In genomic region chr14:32939254-32940065, GRCh38 we compare ENCODE assay signal across 8 cellular contexts. TPM values are rescaled to one million over a fixed set of nuclear protein-coding genes. Genes with fewer than 3 reads are reported as not detected.
A peak's percentile ranks its signal among the peaks of the same experiment; 100 is the strongest.
DNase-seq lines count a peak whose midpoint lies in the region; ATAC-seq and TF ChIP-seq lines count a peak whose summit lies in the region.

No MANE protein-coding gene starts in this region.

- CTCF ChIA-PET in WTC11 (lab: Charles Lee): interaction anchor here (0.8 kb wide), 1 partner anchor 853 kb away, joined by 5 read pairs; no protein-coding TSS in a partner anchor

- no peaks in the 10 kb centered on the region for H3K36me3 ChIP-seq in fibroblast of lung (ENCODE audit: control insufficient read depth, insufficient read depth, low read length)
- H3K36me3 ChIP-seq in muscle layer of colon (ENCODE audit: insufficient read depth, low read length): no peaks in the 10 kb centered on the region
- H3K36me3 ChIP-seq in transverse colon: no peaks in the 10 kb centered on the region

- 0 to 4% methylated on average over 13 to 75 of the region's 80 CpGs for WGBS in transverse colon (ENCODE audit: low coverage in 1 of 2), 2 donors

- no peaks in the 10 kb centered on the region for H3K9me3 Mint-ChIP-seq in activated CD4-positive, alpha-beta T cell treated with anti-CD3 and anti-CD28 coated beads, Interleukin-2, amount 10 ng/mL, durations not matched to agents 24 days and 14 days
- H3K9me3 Mint-ChIP-seq in WTC11: no peaks in the 10 kb centered on the region

- DNase-seq in activated CD4-positive, alpha-beta T cell treated with anti-CD3 and anti-CD28 coated beads, Interleukin-2, amount 10 ng/mL, durations not matched to agents 24 days and 14 days: peak; percentile 69
- no peak for DNase-seq in activated CD4-positive, alpha-beta T cell treated with anti-CD3 and anti-CD28 coated beads, Interleukin-2, amount 50 U/mL, for 1 hour
- peak; percentile 51 for DNase-seq in LHCN-M2 (ENCODE audit: low read depth)
- peak; percentile 77 for DNase-seq in WTC11 (ENCODE audit: low spot score)
- DNase-seq in fibroblast of lung (ENCODE audit: low read depth in 2 of 2): peak; percentile 54 to 86
- DNase-seq in transverse colon: peak; percentile 70

- no peaks in the 10 kb centered on the region for H3K4me1 ChIP-seq in fibroblast of lung (ENCODE audit: control insufficient read depth, extremely low read depth, insufficient read depth, low read length)
- H3K4me1 ChIP-seq in muscle layer of colon (ENCODE audit: insufficient read depth, low read length): peaks cover 25% of the 10 kb centered on the region
- H3K4me1 ChIP-seq in transverse colon: peaks cover 4 to 26% (median 15%) of the 10 kb centered on the region in 4 donors

- H4K20me1 ChIP-seq in fibroblast of lung (ENCODE audit: control insufficient read depth, extremely low read depth, insufficient read depth, low read length): no peaks in the 10 kb centered on the region

- POLR2A ChIA-PET in WTC11 (lab: Charles Lee): interaction anchor here (0.6 to 1.0 kb wide), 4 partner anchors 54 to 1134 kb away, joined by 3 to 4 read pairs (median 3); no protein-coding TSS in a partner anchor

- ATAC-seq in WTC11: peak; percentile 75
- ATAC-seq in HG02840 (IDR thresholded peaks at IDR 0.05; ENCODE audit: low FRiP score, unreplicated experiment): no peak

- H3K9me3 ChIP-seq in fibroblast of lung (ENCODE audit: control insufficient read depth, insufficient read depth, low read depth, low read length): no peaks in the 10 kb centered on the region
- no peaks in the 10 kb centered on the region for H3K9me3 ChIP-seq in muscle layer of colon (ENCODE audit: low read length)
- H3K9me3 ChIP-seq in transverse colon: no peaks in the 10 kb centered on the region

- in situ Hi-C loops in transverse colon (cut with MboI; ENCODE audit: low pct_ligation_motif_present in 1 of 4, low pct_unique_long_range_greater_than_20kb in 1 of 4, low sequenced_read_pairs in 3 of 4): no loop called here

- peak overlapping the region; percentile 41 for H3K9ac ChIP-seq in fibroblast of lung (ENCODE audit: insufficient read depth, low read length)
- peak overlapping the region; percentile 54 for H3K9ac ChIP-seq in muscle layer of colon (ENCODE audit: low read length)

- H3K36me3 Mint-ChIP-seq in activated CD4-positive, alpha-beta T cell treated with anti-CD3 and anti-CD28 coated beads, Interleukin-2, amount 10 ng/mL, durations not matched to agents 24 days and 14 days (ENCODE audit: low read depth): peaks cover 2% of the 10 kb centered on the region
- H3K36me3 Mint-ChIP-seq in WTC11: no peaks in the 10 kb centered on the region

- no peak overlapping the region for H3K27ac ChIP-seq in fibroblast of lung (ENCODE audit: insufficient read depth, low read length)
- peak overlapping the region; percentile 89 for H3K27ac ChIP-seq in muscle layer of colon (ENCODE audit: low read depth, low read length)
- peak overlapping the region; percentile 85 to 90 (median 88) for H3K27ac ChIP-seq in transverse colon

- H2AFZ ChIP-seq in fibroblast of lung (ENCODE audit: low read length): no peak overlapping the region

- H3K27ac Mint-ChIP-seq in activated CD4-positive, alpha-beta T cell treated with anti-CD3 and anti-CD28 coated beads, Interleukin-2, amount 10 ng/mL, durations not matched to agents 24 days and 14 days: peak overlapping the region; percentile 66
- peak overlapping the region; percentile 39; the same call in 1 of the 2 replicates for H3K27ac Mint-ChIP-seq in WTC11

- TF ChIP-seq CTCF in WTC11 (IDR thresholded peaks at IDR 0.05) (no peak), fibroblast of lung (conservative IDR thresholded peaks at IDR 0.05 in 1 of 2, IDR thresholded peaks at IDR 0.05 in 1 of 2; ENCODE audit: low read depth in 1 of 2, low read length in 2 of 2) (no peak), transverse colon (IDR thresholded peaks at IDR 0.05) (no peak)

- H3K27me3 ChIP-seq in fibroblast of lung (ENCODE audit: control insufficient read depth, insufficient read depth, low read length) (peaks cover 24% of the 10 kb centered on the region), muscle layer of colon (ENCODE audit: control insufficient read depth in 1 of 2, insufficient read depth in 2 of 2, low read length in 2 of 2) (peaks cover 0 to 9% of the 10 kb centered on the region in 2 donors), transverse colon (peaks cover 54% of the 10 kb centered on the region)

- H3K4me2 ChIP-seq in fibroblast of lung (ENCODE audit: extremely low read depth, insufficient read depth, low read length): peak overlapping the region; percentile 74

- no peak for TF ChIP-seq EP300 in transverse colon (IDR thresholded peaks at IDR 0.05; ENCODE audit: low read depth)

- peak; percentile 31 for TF ChIP-seq POLR2A in transverse colon (IDR thresholded peaks at IDR 0.05)

- H3K4me1 Mint-ChIP-seq in activated CD4-positive, alpha-beta T cell treated with anti-CD3 and anti-CD28 coated beads, Interleukin-2, amount 10 ng/mL, durations not matched to agents 24 days and 14 days: peaks cover 10% of the 10 kb centered on the region
- H3K4me1 Mint-ChIP-seq in WTC11: peaks cover 43% of the 10 kb centered on the region

- no peaks in the 10 kb centered on the region for H3K79me2 ChIP-seq in fibroblast of lung (ENCODE audit: control insufficient read depth, insufficient read depth, low read length)

- peaks cover 62% of the 10 kb centered on the region for H3K27me3 Mint-ChIP-seq in activated CD4-positive, alpha-beta T cell treated with anti-CD3 and anti-CD28 coated beads, Interleukin-2, amount 10 ng/mL, durations not matched to agents 24 days and 14 days
- peaks cover 52% of the 10 kb centered on the region for H3K27me3 Mint-ChIP-seq in WTC11 (ENCODE audit: low read depth)

- peak overlapping the region; percentile 32 to 62 (median 42) for H3K4me3 ChIP-seq in fibroblast of lung (replicated peaks in 1 of 4; ENCODE audit: control extremely low read depth in 1 of 4, insufficient read depth in 1 of 4, low read depth in 3 of 4, low read length in 4 of 4)
- H3K4me3 ChIP-seq in muscle layer of colon (ENCODE audit: low read depth in 1 of 2, low read length in 2 of 2): peak overlapping the region; percentile 59 to 75
- peak overlapping the region; percentile 40 to 68 (median 52) for H3K4me3 ChIP-seq in transverse colon

- intact Hi-C loops in activated CD4-positive, alpha-beta T cell treated with anti-CD3 and anti-CD28 coated beads, Interleukin-2, amount 10 ng/mL, durations not matched to agents 24 days and 14 days (cut with micrococcal nuclease): loop anchor here (5.0 kb wide), 2 partner anchors 737 to 853 kb away; partner anchors contain the start of genes RNU6-7 and RNU6-8
- intact Hi-C loops in transverse colon (cut with DNase I; ENCODE audit: low total_unique reads): no loop called here

- H3K4me3 Mint-ChIP-seq in activated CD4-positive, alpha-beta T cell treated with anti-CD3 and anti-CD28 coated beads, Interleukin-2, amount 10 ng/mL, durations not matched to agents 24 days and 14 days: peak overlapping the region; percentile 83
- H3K4me3 Mint-ChIP-seq in WTC11: peak overlapping the region; percentile 94

TF ChIP-seq in WTC11, 78 proteins besides CTCF, POLR2A, EP300 and RAD21 (continues in another document):
- TF ChIP-seq PRDM15 (CRISPR knock-in tag; IDR thresholded peaks at IDR 0.05): no peak
- TF ChIP-seq ATF6 (CRISPR knock-in tag; IDR thresholded peaks at IDR 0.05): no peak

RNA-seq across cellular contexts. Expression of gene NPAS3, which starts 0.8 kb away (rescaled TPM):
- not detected in 2 replicates for total RNA-seq in activated CD4-positive, alpha-beta T cell treated with anti-CD3 and anti-CD28 coated beads, Interleukin-2, amount 10 ng/mL, durations not matched to agents 24 days and 14 days
- total RNA-seq in LHCN-M2 (2014; rRNA removed) (not detected in 2 replicates), WTC11 (2021) (1.8 to 3.2 TPM (median 1.8 TPM) in 3 replicates), fibroblast of lung (0.26 and 0.50 TPM in 2 replicates), transverse colon (1 to 10 TPM in 3 of 4 donors, under 1 TPM in 1; 0.96 to 6.4 (median 1.8) TPM)
- 0.12 TPM for polyA plus RNA-seq in LHCN-M2 (2012)
- polyA plus RNA-seq in fibroblast of lung: 0.08 and 0.10 TPM in 2 replicates
- polyA plus RNA-seq in fibroblast of lung (2012): 0.05 and 0.09 TPM in 2 replicates
- polyA minus RNA-seq in fibroblast of lung (ENCODE audit: low replicate concordance): not detected in 2 replicates
